ENCODE assay signal across 23 cellular contexts in genomic region chr7:105897999-105898398, GRCh38.
"Had no signal": no experiment of that assay in that cellular context is flagged by ENCODE, and none has a peak within 500 bp of the region (broad histone marks: within the 10 kb centered on the region; RNA-seq: fewer than 3 reads in every experiment).

No MANE protein-coding gene starts in this region.

- H3K36me3 ChIP-seq: esophagus squamous epithelium, gastrocnemius medialis, heart right ventricle, left lung, lower lobe of right lung had no signal

- H3K4me1 ChIP-seq: esophagus squamous epithelium, gastrocnemius medialis, heart right ventricle, lower lobe of right lung had no signal

- H3K4me3 ChIP-seq: esophagus squamous epithelium, gastrocnemius medialis, heart right ventricle, left lung, lower lobe of right lung had no signal

- DNase-seq: cortex of kidney; effector CD8-positive, alpha-beta T cell; effector memory CD8-positive, alpha-beta T cell; endodermal cell; erythroblast; esophagus squamous epithelium; foreskin fibroblast; foreskin melanocyte; gastrocnemius medialis; glutamatergic neuron; head of caudate nucleus; heart right ventricle; hypothalamus; immature natural killer cell; islet precursor cell; kidney; kidney glomerular epithelial cell; left lung; left ventricle myocardium superior; lower lobe of right lung; mesenchymal stem cell had no signal

- H3K27me3 ChIP-seq: esophagus squamous epithelium, gastrocnemius medialis, heart right ventricle, left lung had no signal

- H3K27ac ChIP-seq: epithelial cell of prostate, esophagus squamous epithelium, gastrocnemius medialis, heart right ventricle, left lung, lower lobe of right lung had no signal

- H3K9me3 ChIP-seq: esophagus squamous epithelium, gastrocnemius medialis, heart right ventricle, left lung, lower lobe of right lung had no signal

- ATAC-seq: effector memory CD8-positive, alpha-beta T cell; esophagus mucosa; gastrocnemius medialis; heart right ventricle; left lung; left ventricle myocardium superior; lower lobe of right lung had no signal
